ENCODE assay signal across 11 cellular contexts in the genomic region with DNA sequence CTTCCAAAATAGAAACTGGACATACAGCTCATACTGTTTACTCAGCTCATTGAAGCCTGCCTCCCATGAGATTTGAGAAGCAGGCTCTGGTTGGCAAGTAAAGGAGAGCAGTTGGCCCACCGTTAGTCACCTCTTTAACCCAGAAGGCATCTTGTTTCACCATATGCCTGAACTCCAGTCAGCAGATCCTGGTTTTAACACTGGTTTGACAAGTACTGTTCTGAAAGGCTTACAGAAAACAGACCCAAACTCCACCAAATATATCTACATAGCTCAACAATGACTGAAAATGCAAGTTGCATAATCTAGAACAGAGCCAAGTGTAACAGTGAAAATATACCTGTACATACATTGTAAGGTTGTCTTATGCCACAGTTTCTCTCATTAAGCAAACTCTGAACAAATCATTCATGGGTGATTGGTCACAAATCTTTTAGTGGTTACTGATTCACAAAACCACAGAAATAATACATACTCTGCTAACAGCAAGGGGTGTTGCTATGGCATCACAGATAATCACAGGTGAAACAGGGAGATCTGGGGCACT.
DNase-seq lines count a peak whose midpoint lies in the region; ATAC-seq, FAIRE-seq and TF ChIP-seq lines count a peak whose summit lies in the region.
"Had no signal": no experiment of that assay in that cellular context is flagged by ENCODE, and none has a peak within 500 bp of the region (broad histone marks: within the 10 kb centered on the region; RNA-seq: fewer than 3 reads in every experiment).

No MANE protein-coding gene starts in this region.

- ATAC-seq in HG03457 (IDR thresholded peaks at IDR 0.05; ENCODE audit: unreplicated experiment) (no peak), HG02884 (IDR thresholded peaks at IDR 0.05; ENCODE audit: unreplicated experiment) (no peak), HG02870 (IDR thresholded peaks at IDR 0.05; ENCODE audit: unreplicated experiment) (no peak)

- H3K36me3 ChIP-seq in BLaER1 treated with 17β-estradiol and CSF1 and Interleukin-3, amounts not matched to agents 10 nM and 100 nM, result no peaks in the 10 kb centered on the region
- no peaks in the 10 kb centered on the region for H3K36me3 ChIP-seq in adipocyte (ENCODE audit: control insufficient read depth, insufficient read depth, low read length, severe bottlenecking)
- H3K36me3 ChIP-seq in keratinocyte (ENCODE audit: control insufficient read depth in 2 of 2, extremely low read depth in 1 of 2, insufficient read depth in 2 of 2, low read length in 2 of 2), result no peaks in the 10 kb centered on the region

- peak overlapping the region in 9 of 11 experiments; percentile 9 to 77 (median 62); a peak in 18 of 22 replicates for H3K4me2 ChIP-seq in BLaER1 treated with 17β-estradiol and CSF1 and Interleukin-3, amounts not matched to agents 10 nM and 100 nM
- H3K4me2 ChIP-seq in keratinocyte (ENCODE audit: control insufficient read depth, extremely low read depth, insufficient read depth, low read depth, low read length), result no peak overlapping the region

- FAIRE-seq in keratinocyte (lab: Jason Lieb, UNC), result peak; percentile 55

- DNase-seq in HT1080 (ENCODE audit: low read depth) (peak; percentile 85), adipocyte (ENCODE audit: low read depth) (peak; percentile 79), keratinocyte (ENCODE audit: low read depth, low spot score) (peak; percentile 52), putamen (ENCODE audit: low spot score) (no peak)
- DNase-seq: activated CD4-positive, alpha-beta T cell treated with anti-CD3 and anti-CD28 coated beads for 1 hour; activated naive CD4-positive, alpha-beta T cell treated with anti-CD3 and anti-CD28 coated beads, Interleukin-2, amount 10 ng/mL, durations not matched to agents 7 days and 5 days; NCI-H1048 had no signal

- no peaks in the 10 kb centered on the region for H3K9me1 ChIP-seq in keratinocyte (ENCODE audit: control insufficient read depth, extremely low read depth, insufficient read depth, low read length)

- peak overlapping the region in 1 of 11 experiments; percentile 12; a peak in 1 of 22 replicates for H3K9ac ChIP-seq in BLaER1 treated with 17β-estradiol and CSF1 and Interleukin-3, amounts not matched to agents 10 nM and 100 nM
- H3K9ac ChIP-seq in adipocyte (ENCODE audit: low read length) (no peak overlapping the region), keratinocyte (ENCODE audit: control insufficient read depth, extremely low read depth, insufficient read depth, low read length) (no peak overlapping the region)

- peaks cover 0 to 38% (median 19%) of the 10 kb centered on the region in 10 experiments; a peak in 16 of 20 replicates for H3K4me1 ChIP-seq in BLaER1 treated with 17β-estradiol and CSF1 and Interleukin-3, amounts not matched to agents 10 nM and 100 nM
- peaks cover 14% of the 10 kb centered on the region for H3K4me1 ChIP-seq in adipocyte (ENCODE audit: control insufficient read depth, insufficient read depth, low read length)
- peaks cover 7% of the 10 kb centered on the region for H3K4me1 ChIP-seq in keratinocyte (ENCODE audit: control insufficient read depth, extremely low read depth, insufficient read depth, low read length)

- dilution Hi-C loops in keratinocyte (cut with MboI; ENCODE audit: extremely low pct_ligation_motif_present, low sequenced_read_pairs), result no loop called here

- H3K27me3 ChIP-seq in BLaER1 treated with 17β-estradiol and CSF1 and Interleukin-3, amounts not matched to agents 10 nM and 100 nM, result no peaks in the 10 kb centered on the region; a peak in 1 of 22 replicates
- H3K27me3 ChIP-seq in adipocyte (replicated peaks; ENCODE audit: control insufficient read depth, insufficient read depth, low read length) (no peaks in the 10 kb centered on the region), keratinocyte (ENCODE audit: control insufficient read depth, extremely low read depth, insufficient read depth, low read length) (no peaks in the 10 kb centered on the region)

- H4K20me1 ChIP-seq in BLaER1 treated with 17β-estradiol and CSF1 and Interleukin-3, amounts not matched to agents 10 nM and 100 nM, result peaks cover 0 to 48% (median 0%) of the 10 kb centered on the region in 11 experiments; a peak in 1 of 22 replicates
- H4K20me1 ChIP-seq in keratinocyte (ENCODE audit: control insufficient read depth, extremely low read depth, insufficient read depth, low read length), result no peaks in the 10 kb centered on the region

- H3K9me3 ChIP-seq in BLaER1 treated with 17β-estradiol and CSF1 and Interleukin-3, amounts not matched to agents 10 nM and 100 nM (replicated peaks in 1 of 11), result peaks cover 0 to 4% (median 0%) of the 10 kb centered on the region in 11 experiments; a peak in 1 of 22 replicates
- H3K9me3 ChIP-seq in adipocyte (ENCODE audit: control insufficient read depth, low read length), result no peaks in the 10 kb centered on the region
- no peaks in the 10 kb centered on the region for H3K9me3 ChIP-seq in keratinocyte (ENCODE audit: control insufficient read depth, low read depth, low read length)

- H3K4me3 ChIP-seq in BLaER1 treated with 17β-estradiol and CSF1 and Interleukin-3, amounts not matched to agents 10 nM and 100 nM, result no peak overlapping the region
- H3K4me3 ChIP-seq in adipocyte (ENCODE audit: low read length), result no peak overlapping the region
- H3K4me3 ChIP-seq in keratinocyte (ENCODE audit: control insufficient read depth in 2 of 3, extremely low read depth in 1 of 3, insufficient read depth in 2 of 3, low read depth in 1 of 3, low read length in 3 of 3), result no peak overlapping the region

- no peak overlapping the region for H2AFZ ChIP-seq in keratinocyte (ENCODE audit: control insufficient read depth, low read length)

- no peak for TF ChIP-seq CTCF in keratinocyte (optimal IDR thresholded peaks at IDR 0.05 in 1 of 3, IDR thresholded peaks at IDR 0.05 in 1 of 3, conservative IDR thresholded peaks at IDR 0.05 in 1 of 3; ENCODE audit: extremely low read depth in 1 of 3, insufficient read depth in 2 of 3, low read length in 3 of 3)

- H3K27ac ChIP-seq in BLaER1 treated with 17β-estradiol and CSF1 and Interleukin-3, amounts not matched to agents 10 nM and 100 nM, result peak overlapping the region in 2 of 11 experiments; percentile 11 to 58; a peak in 2 of 22 replicates
- H3K27ac ChIP-seq in keratinocyte (ENCODE audit: control insufficient read depth, insufficient read depth, low read length), result peak overlapping the region; percentile 39

- no peaks in the 10 kb centered on the region for H3K79me2 ChIP-seq in keratinocyte (ENCODE audit: control insufficient read depth, insufficient read depth, low read length)
